24 cellular contexts compared by ENCODE assay signal in the genomic region with DNA sequence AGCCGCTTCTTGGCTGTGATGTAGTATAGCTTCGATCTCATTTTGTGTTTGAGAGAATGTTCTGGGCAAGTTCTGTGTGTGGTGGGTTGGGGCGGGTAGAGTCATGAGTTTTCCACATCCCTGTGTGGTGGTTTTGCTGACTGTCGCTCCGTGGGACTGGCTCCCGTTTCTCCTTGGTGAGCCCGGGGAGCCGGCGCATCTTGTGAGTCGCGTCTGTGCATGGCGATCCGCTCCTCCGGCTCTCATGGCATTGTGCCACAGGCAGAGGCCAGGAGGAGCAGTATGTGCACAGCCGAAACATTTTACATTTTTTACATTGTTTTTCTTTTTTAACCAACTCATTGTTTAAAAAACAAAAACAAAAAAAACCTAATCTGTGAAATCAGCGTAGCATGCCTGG.
"Had no signal": no experiment of that assay in that cellular context is flagged by ENCODE, and none has a peak within 500 bp of the region (broad histone marks: within the 10 kb centered on the region; RNA-seq: fewer than 3 reads in every experiment).

No MANE protein-coding gene starts in this region.

- H3K36me3 ChIP-seq: neural progenitor cell, uterus had no signal

- ATAC-seq: left colon; left ventricle myocardium superior; lower lobe of right lung; mucosa of descending colon; natural killer cell treated with Interleukin-12 subunit alpha and Interleukin-12 subunit beta and Interleukin-15 and Interleukin-18, amount 100 ng/mL, for 72 hours; pancreas; stimulated activated memory B cell treated with anti-CD40 and anti-IgM and Interleukin-4, amounts not matched to agents 10 μg/mL and 1 μg/mL and 100 μg/mL, for 72 hours; upper lobe of right lung had no signal

- H3K27me3 Mint-ChIP-seq: naive B cell; natural killer cell treated with Interleukin-12 subunit alpha and Interleukin-12 subunit beta and Interleukin-15 and Interleukin-18, amount 100 ng/mL, for 72 hours; stimulated activated memory B cell treated with anti-CD40 and anti-IgM and Interleukin-4, amounts not matched to agents 10 μg/mL and 1 μg/mL and 100 μg/mL, for 72 hours; stimulated activated naive CD8-positive, alpha-beta T cell treated with anti-CD3 and anti-CD28 coated beads, Interleukin-15, Interleukin-2, amounts not matched to agents 100 ng/mL and 50 ng/mL, for 24 hours had no signal

- H3K9me3 ChIP-seq: lower lobe of right lung, mucosa of descending colon, pancreas, spleen, transverse colon, upper lobe of right lung, uterus had no signal

- H3K4me3 ChIP-seq: lower lobe of right lung, mucosa of descending colon, neural progenitor cell, pancreas, skin epidermis, spleen, transverse colon, upper lobe of right lung, uterus had no signal

- H3K27me3 ChIP-seq: neural progenitor cell, pancreas, spleen, transverse colon, upper lobe of right lung, uterus had no signal

- H3K4me1 ChIP-seq: uterus had no signal

- H3K4me3 Mint-ChIP-seq: immature natural killer cell; mesothelial cell of epicardium; naive B cell; natural killer cell treated with Interleukin-12 subunit alpha and Interleukin-12 subunit beta and Interleukin-15 and Interleukin-18, amount 100 ng/mL, for 72 hours; neural progenitor cell; stimulated activated memory B cell treated with anti-CD40 and anti-IgM and Interleukin-4, amounts not matched to agents 10 μg/mL and 1 μg/mL and 100 μg/mL, for 72 hours; stimulated activated naive CD8-positive, alpha-beta T cell treated with anti-CD3 and anti-CD28 coated beads, Interleukin-15, Interleukin-2, amounts not matched to agents 100 ng/mL and 50 ng/mL, for 24 hours had no signal

- H3K27ac Mint-ChIP-seq: mesothelial cell of epicardium; naive B cell; natural killer cell treated with Interleukin-12 subunit alpha and Interleukin-12 subunit beta and Interleukin-15 and Interleukin-18, amount 100 ng/mL, for 72 hours; neural progenitor cell; stimulated activated memory B cell treated with anti-CD40 and anti-IgM and Interleukin-4, amounts not matched to agents 10 μg/mL and 1 μg/mL and 100 μg/mL, for 72 hours; stimulated activated naive CD8-positive, alpha-beta T cell treated with anti-CD3 and anti-CD28 coated beads, Interleukin-15, Interleukin-2, amounts not matched to agents 100 ng/mL and 50 ng/mL, for 24 hours had no signal

- H3K4me2 ChIP-seq: neural progenitor cell had no signal

- H3K9me3 Mint-ChIP-seq: immature natural killer cell; mesothelial cell of epicardium; naive B cell; natural killer cell treated with Interleukin-12 subunit alpha and Interleukin-12 subunit beta and Interleukin-15 and Interleukin-18, amount 100 ng/mL, for 72 hours; neural progenitor cell; stimulated activated memory B cell treated with anti-CD40 and anti-IgM and Interleukin-4, amounts not matched to agents 10 μg/mL and 1 μg/mL and 100 μg/mL, for 72 hours; stimulated activated naive CD8-positive, alpha-beta T cell treated with anti-CD3 and anti-CD28 coated beads, Interleukin-15, Interleukin-2, amounts not matched to agents 100 ng/mL and 50 ng/mL, for 24 hours had no signal

- H3K27ac ChIP-seq: lower lobe of right lung, neural progenitor cell, pancreas, skin epidermis, spleen, transverse colon, upper lobe of right lung, uterus had no signal

- H3K4me1 Mint-ChIP-seq: mesothelial cell of epicardium; stimulated activated memory B cell treated with anti-CD40 and anti-IgM and Interleukin-4, amounts not matched to agents 10 μg/mL and 1 μg/mL and 100 μg/mL, for 72 hours had no signal

- DNase-seq: central memory CD4-positive, alpha-beta T cell; dermis blood vessel endothelial cell; hypothalamus; immature natural killer cell; islet precursor cell; kidney glomerular epithelial cell; left colon; left ventricle myocardium superior; lower lobe of right lung; mucosa of descending colon; naive B cell; nucleus accumbens; pancreas; spleen; stimulated activated CD4-positive, alpha-beta T cell treated with anti-CD3 and anti-CD28 coated beads, Interleukin-4, amount 100 ng/mL, for 4 hours; transverse colon; upper lobe of right lung; uterus had no signal

- H3K9ac ChIP-seq: neural progenitor cell had no signal

- H2AFZ ChIP-seq: neural progenitor cell had no signal
